8 cellular contexts compared by ENCODE assay signal in genomic region chr3:128051837-128052766, GRCh38. TPM values are rescaled to one million over a fixed set of nuclear protein-coding genes. Genes with fewer than 3 reads are reported as not detected.
DNase-seq lines count a peak whose midpoint lies in the region; TF ChIP-seq lines count a peak whose summit lies in the region.

SEC61A1 (plus strand) TSS chr3:128052437; CDS start chr3:128052553, 116 bp downstream.

- H3K23me2 ChIP-seq in H9 (ENCODE audit: insufficient read length, low read depth, low read length, poor library complexity, severe bottlenecking) = peaks cover 10% of the 10 kb centered on the region

- H3K4me2 ChIP-seq in H9 (ENCODE audit: insufficient read depth, insufficient read length, low read length) = peak within 1 kb of the TSS; percentile 99

- no CpG with 5 or more reads among the region's 111 CpGs for WGBS in H9 (ENCODE audit: extremely low coverage, insufficient read length, low lambda C conversion rate)

- H3K23ac ChIP-seq in H9 (ENCODE audit: insufficient read length, low read depth, low read length) = no peak within 1 kb of the TSS

- H3K4me1 ChIP-seq in H9 (ENCODE audit: insufficient read depth, low read length) = no peaks in the 10 kb centered on the region

- H2BK12ac ChIP-seq in H9 (ENCODE audit: insufficient read length, low read depth, low read length) = no peak within 1 kb of the TSS

- H2BK15ac ChIP-seq in H9 (ENCODE audit: low read depth, low read length) = no peak within 1 kb of the TSS

- peaks cover 10% of the 10 kb centered on the region; the same call in 1 of the 2 replicates for H3K79me2 ChIP-seq in H9 (ENCODE audit: insufficient read depth, low read length)

- H4K5ac ChIP-seq in H9 (ENCODE audit: insufficient read length, low read depth, low read length) = peak within 1 kb of the TSS; percentile 92

- H3K4me3 Mint-ChIP-seq in H9 = peak within 1 kb of the TSS; percentile 92 to 99
- peak within 1 kb of the TSS; percentile 94 for H3K4me3 Mint-ChIP-seq in nephron progenitor cell
- peak within 1 kb of the TSS; percentile 98 for H3K4me3 Mint-ChIP-seq in stimulated activated naive CD8-positive, alpha-beta T cell treated with anti-CD3 and anti-CD28 coated beads, Interleukin-15, Interleukin-2, amounts not matched to agents 100 ng/mL and 50 ng/mL, for 24 hours

- H3T11ph ChIP-seq in H9 (ENCODE audit: low read length) = no peak within 1 kb of the TSS

- no peaks in the 10 kb centered on the region for H4K20me1 ChIP-seq in H9 (ENCODE audit: control insufficient read depth, insufficient read depth, insufficient read length)

- H3K27me3 ChIP-seq in H9 (ENCODE audit: insufficient read depth, low read length) (no peaks in the 10 kb centered on the region), MG63 (no peaks in the 10 kb centered on the region)

- no peaks in the 10 kb centered on the region; a peak in 1 of 5 replicates for H3K9me3 Mint-ChIP-seq in H9
- H3K9me3 Mint-ChIP-seq in nephron progenitor cell = no peaks in the 10 kb centered on the region
- no peaks in the 10 kb centered on the region for H3K9me3 Mint-ChIP-seq in stimulated activated naive CD8-positive, alpha-beta T cell treated with anti-CD3 and anti-CD28 coated beads, Interleukin-15, Interleukin-2, amounts not matched to agents 100 ng/mL and 50 ng/mL, for 24 hours

- peaks cover 46% of the 10 kb centered on the region for H3K36me3 ChIP-seq in MG63

- peak within 1 kb of the TSS; percentile 87 for H3K18ac ChIP-seq in H9 (ENCODE audit: insufficient read length, low read depth, low read length)

- TF ChIP-seq CTCF in H9 (conservative IDR thresholded peaks at IDR 0.05) (no peak), fibroblast of the aortic adventitia (IDR thresholded peaks at IDR 0.05; ENCODE audit: insufficient read depth, low read length) (no peak), nephron progenitor cell (IDR thresholded peaks at IDR 0.05) (no peak)

- H2BK120ac ChIP-seq in H9 (ENCODE audit: low read depth, low read length, poor library complexity, severe bottlenecking) = no peak within 1 kb of the TSS

- peaks cover 20 to 26% of the 10 kb centered on the region in 2 experiments for H3K4me1 Mint-ChIP-seq in H9
- H3K4me1 Mint-ChIP-seq in nephron progenitor cell = peaks cover 41% of the 10 kb centered on the region
- peaks cover 41% of the 10 kb centered on the region for H3K4me1 Mint-ChIP-seq in stimulated activated naive CD8-positive, alpha-beta T cell treated with anti-CD3 and anti-CD28 coated beads, Interleukin-15, Interleukin-2, amounts not matched to agents 100 ng/mL and 50 ng/mL, for 24 hours (ENCODE audit: low read depth)

- H3K4me3 ChIP-seq in MG63 (peak within 1 kb of the TSS; percentile 98), fibroblast of the aortic adventitia (ENCODE audit: low read depth, low read length) (peak within 1 kb of the TSS; percentile 92)

- no peak within 1 kb of the TSS for H3K4ac ChIP-seq in H9 (ENCODE audit: low read depth, low read length)

- H3K36me3 Mint-ChIP-seq in H9 (ENCODE audit: insufficient read depth in 1 of 3, low read depth in 3 of 3) = peaks cover 13 to 41% (median 37%) of the 10 kb centered on the region in 3 experiments; a peak in 6 of 7 replicates
- peaks cover 24% of the 10 kb centered on the region for H3K36me3 Mint-ChIP-seq in nephron progenitor cell (ENCODE audit: low read depth)
- peaks cover 43% of the 10 kb centered on the region for H3K36me3 Mint-ChIP-seq in stimulated activated naive CD8-positive, alpha-beta T cell treated with anti-CD3 and anti-CD28 coated beads, Interleukin-15, Interleukin-2, amounts not matched to agents 100 ng/mL and 50 ng/mL, for 24 hours (ENCODE audit: low read depth)

- no peak within 1 kb of the TSS for H2BK5ac ChIP-seq in H9 (ENCODE audit: insufficient read length, low read length)

- H3K9ac ChIP-seq in H9 (ENCODE audit: extremely low read depth, insufficient read length, low read length) = peak within 1 kb of the TSS; percentile 71

- H3K27ac ChIP-seq in H9 (ENCODE audit: insufficient read length, low read depth, low read length) = no peak within 1 kb of the TSS

- H2AK5ac ChIP-seq in H9 (ENCODE audit: insufficient read length, low read length) = no peak within 1 kb of the TSS

- peak within 1 kb of the TSS; percentile 60 to 98 (median 97) for H3K27ac Mint-ChIP-seq in H9
- peak within 1 kb of the TSS; percentile 98 for H3K27ac Mint-ChIP-seq in nephron progenitor cell
- H3K27ac Mint-ChIP-seq in stimulated activated naive CD8-positive, alpha-beta T cell treated with anti-CD3 and anti-CD28 coated beads, Interleukin-15, Interleukin-2, amounts not matched to agents 100 ng/mL and 50 ng/mL, for 24 hours = peak within 1 kb of the TSS; percentile 96

- H3K9me3 ChIP-seq in H9 (ENCODE audit: control insufficient read depth, low read depth, low read length) (no peaks in the 10 kb centered on the region), MG63 (no peaks in the 10 kb centered on the region)

- H4K91ac ChIP-seq in H9 (ENCODE audit: insufficient read length, low read depth, low read length) = no peak within 1 kb of the TSS

- peaks cover 6% of the 10 kb centered on the region; the same call in 1 of the 2 replicates for H3K27me3 Mint-ChIP-seq in H9 (ENCODE audit: low read depth)
- peaks cover 17% of the 10 kb centered on the region for H3K27me3 Mint-ChIP-seq in nephron progenitor cell (ENCODE audit: low read depth, poor library complexity)
- no peaks in the 10 kb centered on the region for H3K27me3 Mint-ChIP-seq in stimulated activated naive CD8-positive, alpha-beta T cell treated with anti-CD3 and anti-CD28 coated beads, Interleukin-15, Interleukin-2, amounts not matched to agents 100 ng/mL and 50 ng/mL, for 24 hours

- peaks cover 7% of the 10 kb centered on the region for H3K79me1 ChIP-seq in H9 (ENCODE audit: insufficient read depth, low read depth, low read length, poor library complexity, severe bottlenecking)

- DNase-seq in ELR (ENCODE audit: low read depth) (peak; percentile 95), H9 (peak; percentile 93), MG63 (peak; percentile 97), SHP77 (lab: John Stamatoyannopoulos, UW) (peak; percentile 88 to 93), fibroblast of the aortic adventitia (ENCODE audit: low read depth) (peak; percentile 92), nephron progenitor cell (peak; percentile 90)
- peak; percentile 94 for DNase-seq in activated effector memory CD4-positive, alpha-beta T cell treated with Interleukin-2 at 50 U/mL for 16 hours

- no peak within 1 kb of the TSS for H4K8ac ChIP-seq in H9 (replicated peaks; ENCODE audit: insufficient read length, low read depth, low read length)

- no peak within 1 kb of the TSS for H3K56ac ChIP-seq in H9 (ENCODE audit: insufficient read length, low read depth, low read length)

- H2AFZ ChIP-seq in H9 (ENCODE audit: low read length) = peak within 1 kb of the TSS; percentile 24

- H2BK20ac ChIP-seq in H9 (ENCODE audit: low read depth, low read length, poor library complexity, severe bottlenecking) = no peak within 1 kb of the TSS

- peak within 1 kb of the TSS; percentile 93 for H3K14ac ChIP-seq in H9 (ENCODE audit: insufficient read depth, low read length)

RNA-seq across cellular contexts. Expression of gene SEC61A1, which starts in this region (rescaled TPM):
- total RNA-seq in H9 (2021) = 138 and 146 TPM in 2 replicates
- total RNA-seq in MG63 (2014; rRNA removed; shearing (Covaris generic); ENCODE audit: low replicate concordance) = 287 and 366 TPM in 2 replicates
- total RNA-seq in fibroblast of the aortic adventitia (ENCODE audit: low replicate concordance) = 120 and 406 TPM in 2 replicates
